30 cellular contexts compared by ENCODE assay signal in genomic region chr5:88390007-88390385, GRCh38.
A peak's percentile ranks its signal among the peaks of the same experiment; 100 is the strongest.
DNase-seq lines count a peak whose midpoint lies in the region; ATAC-seq, FAIRE-seq and TF ChIP-seq lines count a peak whose summit lies in the region.
"Had no signal": no experiment of that assay in that cellular context is flagged by ENCODE, and none has a peak within 500 bp of the region (broad histone marks: within the 10 kb centered on the region; RNA-seq: fewer than 3 reads in every experiment).

No MANE protein-coding gene starts in this region.

- CTCF ChIA-PET in RWPE1 (lab: Yijun Ruan, JAX) = interaction anchor here (0.5 kb wide), 1 partner anchor 186 kb away, joined by 3 read pairs; no protein-coding TSS in a partner anchor

- ATAC-seq in omental fat pad (ENCODE audit: low FRiP score) = no peak
- ATAC-seq: A549; CD8-positive, alpha-beta T cell; gastroesophageal sphincter; left lobe of liver; stimulated activated naive CD8-positive, alpha-beta T cell treated with anti-CD3 and anti-CD28 coated beads, Interleukin-15, Interleukin-2, amounts not matched to agents 100 U/mL and 50 U/mL, for 24 hours had no signal

- no peak overlapping the region for H2BK12ac ChIP-seq in neuronal stem cell (ENCODE audit: low read length)

- no peak overlapping the region for H2AK5ac ChIP-seq in neuronal stem cell (ENCODE audit: low read depth, low read length)

- H3K4ac ChIP-seq in neuronal stem cell (ENCODE audit: low read length) = no peak overlapping the region

- no peak overlapping the region for H3K18ac ChIP-seq in neuronal stem cell (ENCODE audit: low read length)

- no peak overlapping the region for H2AFZ ChIP-seq in neuronal stem cell (ENCODE audit: low read length)

- no peak overlapping the region for H2BK15ac ChIP-seq in neuronal stem cell (ENCODE audit: low read length)

- no peak overlapping the region for H3K14ac ChIP-seq in neuronal stem cell (ENCODE audit: low read length)

- no peaks in the 10 kb centered on the region for H3K9me3 ChIP-seq in neuronal stem cell (replicated peaks in 1 of 2; ENCODE audit: control insufficient read depth in 2 of 2, insufficient read depth in 1 of 2, low read depth in 1 of 2, low read length in 2 of 2)
- H3K9me3 ChIP-seq: A549, gastroesophageal sphincter, tibial nerve had no signal

- H2BK5ac ChIP-seq in neuronal stem cell (ENCODE audit: low read length) = no peak overlapping the region

- H3K27ac ChIP-seq in dorsolateral prefrontal cortex (peak overlapping the region; percentile 55 to 99 (median 96)), neuronal stem cell (replicated peaks; ENCODE audit: low read length) (peak overlapping the region; percentile 51), RWPE1 (no peak overlapping the region)
- H3K27ac ChIP-seq: A549, gastroesophageal sphincter, HL-60 had no signal

- H3K36me3 ChIP-seq in neuronal stem cell (replicated peaks in 1 of 2; ENCODE audit: control insufficient read depth in 2 of 2, insufficient read depth in 2 of 2, low read length in 2 of 2) = no peaks in the 10 kb centered on the region
- H3K36me3 ChIP-seq: gastroesophageal sphincter, tibial nerve had no signal

- no peak overlapping the region for H4K8ac ChIP-seq in neuronal stem cell (ENCODE audit: low read depth, low read length)

- TF ChIP-seq CTCF in D721Med (IDR thresholded peaks at IDR 0.05; ENCODE audit: insufficient read depth, missing control alignments) (no peak), dorsolateral prefrontal cortex (IDR thresholded peaks at IDR 0.05 in 54 of 56, conservative IDR thresholded peaks at IDR 0.05 in 2 of 56; ENCODE audit: low read depth in 1 of 56, partially characterized antibody in 56 of 56) (peak in 1 of 56 donors; percentile 3), omental fat pad (IDR thresholded peaks at IDR 0.05) (no peak), RWPE1 (conservative IDR thresholded peaks at IDR 0.05; ENCODE audit: low read depth) (no peak)

- H3K4me3 ChIP-seq in dorsolateral prefrontal cortex (peak overlapping the region in 54 of 59 donors; percentile 2 to 66 (median 30)), neuronal stem cell (ENCODE audit: low read length in 2 of 2) (no peak overlapping the region)
- H3K4me3 ChIP-seq: A549, gastroesophageal sphincter had no signal

- no peak overlapping the region for H2BK120ac ChIP-seq in neuronal stem cell (ENCODE audit: low read depth, low read length)

- DNase-seq in D721Med (ENCODE audit: insufficient read length, low spot score) (no peak), NCI-H82 (lab: John Stamatoyannopoulos, UW) (peak; percentile 70), dorsolateral prefrontal cortex (no peak), neuronal stem cell (ENCODE audit: low spot score) (no peak), NCI-H226 (no peak), omental fat pad (ENCODE audit: low spot score) (no peak), RWPE1 (ENCODE audit: low spot score) (no peak)
- DNase-seq in effector CD4-positive, alpha-beta T cell = no peak
- DNase-seq: activated B cell treated with CpG ODN at 0.5 μM for 24 hours; activated CD4-positive, alpha-beta T cell treated with anti-CD3 and anti-CD28 coated beads, Interleukin-2, amount 50 U/mL, for 4 hours; activated naive CD4-positive, alpha-beta T cell treated with anti-CD3 and anti-CD28 coated beads, Interleukin-2, amount 10 ng/mL, durations not matched to agents 7 days and 5 days; amniotic stem cell; CD8-positive, alpha-beta T cell; dermis blood vessel endothelial cell; H7; immature natural killer cell; Karpas-422; mesenchymal stem cell; NCI-H146; NCI-H2171; NCI-H510A treated with DMSO at 0.1 percent for 48 hours; occipital lobe; SIG-M5; stimulated activated naive CD8-positive, alpha-beta T cell treated with anti-CD3 and anti-CD28 coated beads, Interleukin-15, Interleukin-2, amounts not matched to agents 100 U/mL and 50 U/mL, for 24 hours; T1000 had no signal

- H3K23ac ChIP-seq in neuronal stem cell (ENCODE audit: low read depth, low read length, poor library complexity) = no peak overlapping the region

- H3K9ac ChIP-seq in neuronal stem cell (ENCODE audit: low read depth, low read length, poor library complexity) = no peak overlapping the region

- intact Hi-C loops in dorsolateral prefrontal cortex (cut with DNase I) = loop anchor here (5.0 to 10.0 kb wide), 5 partner anchors 245 to 605 kb away; no protein-coding TSS in a partner anchor

- H3K4me2 ChIP-seq in neuronal stem cell (ENCODE audit: insufficient read depth, low read length, poor library complexity, severe bottlenecking) = no peak overlapping the region
- H3K4me2 ChIP-seq: A549 had no signal

- no CpG with 5 or more reads among the region's 4 CpGs for WGBS in neuronal stem cell (ENCODE audit: extremely low coverage in 2 of 2, insufficient read length in 2 of 2, insufficient replicate concordance in 1 of 2), 2 donors

- FAIRE-seq in D721Med (lab: Jason Lieb, UNC) = peak; percentile 46
- FAIRE-seq: A549 had no signal

- peaks cover 26 to 42% of the 10 kb centered on the region in 2 donors for H3K4me1 ChIP-seq in neuronal stem cell (ENCODE audit: control insufficient read depth in 2 of 2, insufficient read depth in 1 of 2, low read depth in 1 of 2, low read length in 2 of 2)
- H3K4me1 ChIP-seq: A549, gastroesophageal sphincter had no signal

- H3K79me1 ChIP-seq in neuronal stem cell (ENCODE audit: low read depth, low read length) = no peaks in the 10 kb centered on the region

- POLR2A ChIA-PET in RWPE1 (lab: Yijun Ruan, JAX; ENCODE audit: low non-redundant PET) = no interaction called here

- H3K27me3 ChIP-seq in dorsolateral prefrontal cortex (no peaks in the 10 kb centered on the region), neuronal stem cell (ENCODE audit: control insufficient read depth in 3 of 3, insufficient read depth in 3 of 3, low read depth in 1 of 3, low read length in 3 of 3) (no peaks in the 10 kb centered on the region)
- H3K27me3 ChIP-seq: gastroesophageal sphincter, tibial nerve had no signal

- H4K91ac ChIP-seq in neuronal stem cell (ENCODE audit: low read depth, low read length, poor library complexity) = no peak overlapping the region

Comparison
In these comparisons a context has a peak if more than half of its experiments do, and no peak if none do; other contexts are left out.
1. H3K4me3 ChIP-seq: peak in dorsolateral prefrontal cortex (54 of 59); none in neuronal stem cell (0 of 2).